9 cellular contexts compared by ENCODE assay signal in genomic region chr11:27215471-27216267, GRCh38.
DNase-seq lines count a peak whose midpoint lies in the region; ATAC-seq and TF ChIP-seq lines count a peak whose summit lies in the region.
"Had no signal": no experiment of that assay in that cellular context is flagged by ENCODE, and none has a peak within 500 bp of the region (broad histone marks: within the 10 kb centered on the region; RNA-seq: fewer than 3 reads in every experiment).

No MANE protein-coding gene starts in this region.

- peaks cover 22 to 25% of the 10 kb centered on the region in 2 donors for H3K4me1 ChIP-seq in left lung
- H3K4me1 ChIP-seq in stomach = peaks cover 5 to 48% (median 31%) of the 10 kb centered on the region in 4 donors
- H3K4me1 ChIP-seq in effector memory CD4-positive, alpha-beta T cell (ENCODE audit: control insufficient read depth, insufficient read depth, low read length, poor library complexity, severe bottlenecking) = no peaks in the 10 kb centered on the region
- peaks cover 11 to 36% (median 17%) of the 10 kb centered on the region in 4 donors for H3K4me1 ChIP-seq in transverse colon

- H3K9me3 ChIP-seq in left lung = no peaks in the 10 kb centered on the region
- H3K9me3 ChIP-seq in stomach = no peaks in the 10 kb centered on the region
- H3K9me3 ChIP-seq in effector memory CD4-positive, alpha-beta T cell (ENCODE audit: control insufficient read depth, low read length) = no peaks in the 10 kb centered on the region
- no peaks in the 10 kb centered on the region for H3K9me3 ChIP-seq in transverse colon

- peak; percentile 84 for ATAC-seq in left lung

- TF ChIP-seq POLR2A in stomach (IDR thresholded peaks at IDR 0.05) = no peak
- TF ChIP-seq POLR2A in transverse colon (IDR thresholded peaks at IDR 0.05) = no peak

- 44 to 63% (median 55%) methylated on average over 6 of the region's 6 CpGs for WGBS in stomach, 5 donors
- 64 to 82% methylated on average over 2 to 6 of the region's 6 CpGs for WGBS in transverse colon (ENCODE audit: low coverage in 1 of 2), 2 donors

- intact Hi-C loops in left lung (cut with DNase I) (no loop called here), stomach (cut with DNase I; ENCODE audit: low total_unique reads) (no loop called here), transverse colon (cut with DNase I; ENCODE audit: low total_unique reads) (no loop called here)

- no peaks in the 10 kb centered on the region for H3K27me3 ChIP-seq in left lung
- no peaks in the 10 kb centered on the region for H3K27me3 ChIP-seq in stomach
- no peaks in the 10 kb centered on the region for H3K27me3 ChIP-seq in effector memory CD4-positive, alpha-beta T cell (replicated peaks; ENCODE audit: control insufficient read depth, insufficient read depth, low read length, poor library complexity, severe bottlenecking)
- no peaks in the 10 kb centered on the region for H3K27me3 ChIP-seq in transverse colon

- TF ChIP-seq CTCF in astrocyte of the spinal cord (IDR thresholded peaks at IDR 0.05; ENCODE audit: low read depth, low read length) (no peak), left lung (IDR thresholded peaks at IDR 0.05) (no peak), stomach (IDR thresholded peaks at IDR 0.05) (no peak), transverse colon (IDR thresholded peaks at IDR 0.05) (no peak)

- H3K27ac ChIP-seq in left lung = peak overlapping the region in 1 of 2 donors; percentile 48
- peak overlapping the region in 4 of 5 donors; percentile 29 to 61 (median 48) for H3K27ac ChIP-seq in stomach
- H3K27ac ChIP-seq in effector memory CD4-positive, alpha-beta T cell (ENCODE audit: insufficient read depth, low read length, poor library complexity, severe bottlenecking) = no peak overlapping the region
- H3K27ac ChIP-seq in transverse colon = peak overlapping the region in 2 of 4 donors; percentile 20 to 41

- H3K4me3 ChIP-seq in astrocyte of the spinal cord (ENCODE audit: low read depth, low read length) (no peak overlapping the region), left lung (no peak overlapping the region), stomach (no peak overlapping the region), transverse colon (no peak overlapping the region)
- no peak overlapping the region for H3K4me3 ChIP-seq in effector memory CD4-positive, alpha-beta T cell (ENCODE audit: insufficient read depth, low read depth, low read length, poor library complexity, severe bottlenecking)

- DNase-seq in NCI-H2171 treated with DMSO at 0.1 percent for 48 hours (lab: John Stamatoyannopoulos, UW) (peak; percentile 50), NCI-H2171 (lab: John Stamatoyannopoulos, UW) (no peak), astrocyte of the spinal cord (ENCODE audit: low read depth, low spot score) (peak; percentile 21), left lung (peak; percentile 69 to 76), stomach (peak; percentile 33), transverse colon (no peak)
- no peak for DNase-seq in effector memory CD4-positive, alpha-beta T cell
- no peak for DNase-seq in activated effector memory CD4-positive, alpha-beta T cell treated with Interleukin-2 at 50 U/mL for 16 hours
- DNase-seq: activated CD4-positive, alpha-beta T cell treated with anti-CD3 and anti-CD28 coated beads, Interleukin-2, amount 50 U/mL, for 48 hours had no signal

- H3K36me3 ChIP-seq in left lung (no peaks in the 10 kb centered on the region), stomach (no peaks in the 10 kb centered on the region), transverse colon (no peaks in the 10 kb centered on the region)
- no peaks in the 10 kb centered on the region for H3K36me3 ChIP-seq in effector memory CD4-positive, alpha-beta T cell (ENCODE audit: control insufficient read depth, insufficient read depth, low read length)

- in situ Hi-C loops in astrocyte of the spinal cord (cut with HindIII; ENCODE audit: low sequenced_read_pairs) (no loop called here), transverse colon (cut with MboI; ENCODE audit: low pct_ligation_motif_present in 1 of 4, low pct_unique_long_range_greater_than_20kb in 1 of 4, low sequenced_read_pairs in 3 of 4) (no loop called here)

- TF ChIP-seq EP300 in stomach (IDR thresholded peaks at IDR 0.05) (no peak), transverse colon (IDR thresholded peaks at IDR 0.05; ENCODE audit: low read depth) (no peak)

Comparison
In these comparisons a context has a peak if more than half of its experiments do, and no peak if none do; other contexts are left out.
1. DNase-seq: peak in NCI-H2171 treated with DMSO at 0.1 percent for 48 hours (single experiment), astrocyte of the spinal cord (single experiment), left lung (2 of 2) and stomach (single experiment); none in NCI-H2171 (single experiment), effector memory CD4-positive, alpha-beta T cell (0 of 3), activated effector memory CD4-positive, alpha-beta T cell treated with Interleukin-2 at 50 U/mL for 16 hours (single experiment) and transverse colon (single experiment).